21 cellular contexts compared by ENCODE assay signal in the genomic region with DNA sequence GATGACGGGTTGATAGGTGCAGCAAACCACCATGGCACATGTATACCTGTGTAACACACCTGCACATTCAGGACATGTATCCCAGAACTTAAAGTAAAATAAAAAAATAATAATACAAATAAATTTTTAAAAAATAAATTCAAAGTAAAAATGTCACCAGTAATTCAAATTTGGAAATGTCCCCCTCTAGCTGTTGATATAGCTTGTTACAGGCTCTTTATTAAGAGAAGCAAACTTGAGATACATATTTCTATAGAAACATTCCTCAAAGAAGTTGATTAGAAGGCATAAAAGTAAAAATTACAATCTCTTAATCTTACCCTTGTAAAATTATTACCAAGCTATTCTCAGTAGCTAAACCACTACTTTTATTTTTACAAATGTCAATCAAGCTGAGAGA.
DNase-seq lines count a peak whose midpoint lies in the region; ATAC-seq and TF ChIP-seq lines count a peak whose summit lies in the region.
"Had no signal": no experiment of that assay in that cellular context is flagged by ENCODE, and none has a peak within 500 bp of the region (broad histone marks: within the 10 kb centered on the region; RNA-seq: fewer than 3 reads in every experiment).

No MANE protein-coding gene starts in this region.

- no peak for DNase-seq in heart right ventricle
- DNase-seq in left cardiac atrium = no peak
- peak; percentile 23 for DNase-seq in adipocyte (ENCODE audit: low read depth)
- peak; percentile 19 for DNase-seq in fibroblast of the aortic adventitia (ENCODE audit: low read depth)
- DNase-seq in smooth muscle cell (lab: John Stamatoyannopoulos, UW; ENCODE audit: unreplicated experiment) = no peak
- DNase-seq in mucosa of descending colon = no peak
- DNase-seq in HuH-7.5 (ENCODE audit: low spot score) = no peak
- DNase-seq in A172 (ENCODE audit: low spot score) = no peak
- DNase-seq: activated gamma-delta T cell treated with Interleukin-2 at 50 U/mL for 16 hours; amygdala; CD8-positive, alpha-beta T cell; foreskin melanocyte; naive B cell; NCI-H1694; OCI-M1; posterior cingulate gyrus; SIG-M5; stimulated activated CD4-positive, alpha-beta T cell treated with anti-CD3 and anti-CD28 coated beads, Interleukin-2, amount 100 ng/mL, for 24 hours; stimulated activated naive CD4-positive, alpha-beta T cell; WERI-Rb-1 had no signal

- H3K36me3 ChIP-seq in heart right ventricle = no peaks in the 10 kb centered on the region
- H3K36me3 ChIP-seq in adipocyte (ENCODE audit: control insufficient read depth, insufficient read depth, low read length, severe bottlenecking) = no peaks in the 10 kb centered on the region
- no peaks in the 10 kb centered on the region for H3K36me3 ChIP-seq in smooth muscle cell (ENCODE audit: low read depth)
- no peaks in the 10 kb centered on the region for H3K36me3 ChIP-seq in mucosa of descending colon (ENCODE audit: low read depth)
- H3K36me3 ChIP-seq: WERI-Rb-1 had no signal

- H3K4me3 ChIP-seq in heart right ventricle (no peak overlapping the region), adipocyte (ENCODE audit: low read length) (no peak overlapping the region), fibroblast of the aortic adventitia (ENCODE audit: low read depth, low read length) (no peak overlapping the region), smooth muscle cell (no peak overlapping the region), mucosa of descending colon (no peak overlapping the region)
- H3K4me3 ChIP-seq: GM23338 had no signal

- 82 to 88% methylated on average over 1 of the region's 1 CpG for WGBS in heart right ventricle, 2 donors
- WGBS in smooth muscle cell (ENCODE audit: low lambda C conversion rate) = 100% methylated on average over 1 of the region's 1 CpG

- H3K4me1 ChIP-seq in heart right ventricle (no peaks in the 10 kb centered on the region), adipocyte (ENCODE audit: control insufficient read depth, insufficient read depth, low read length) (no peaks in the 10 kb centered on the region), smooth muscle cell (ENCODE audit: low read depth) (no peaks in the 10 kb centered on the region), mucosa of descending colon (ENCODE audit: low read depth) (no peaks in the 10 kb centered on the region)

- H2AFZ ChIP-seq in smooth muscle cell (ENCODE audit: low read depth) = no peak overlapping the region
- H2AFZ ChIP-seq: GM23338 had no signal

- no peaks in the 10 kb centered on the region for H3F3A ChIP-seq in smooth muscle cell (ENCODE audit: low read depth)

- no peak overlapping the region for H3K27ac ChIP-seq in heart right ventricle
- no peak overlapping the region for H3K27ac ChIP-seq in smooth muscle cell (ENCODE audit: low read depth)
- H3K27ac ChIP-seq: WERI-Rb-1 had no signal

- H3K9ac ChIP-seq in adipocyte (ENCODE audit: low read length) (no peak overlapping the region), smooth muscle cell (ENCODE audit: low read depth) (no peak overlapping the region)

- ATAC-seq in heart right ventricle (no peak), left cardiac atrium (no peak), mucosa of descending colon (no peak)
- ATAC-seq: CD8-positive, alpha-beta T cell; GM23338 had no signal

- no peak overlapping the region for H3K4me2 ChIP-seq in smooth muscle cell
- H3K4me2 ChIP-seq: GM23338 had no signal

- TF ChIP-seq CTCF in heart right ventricle (IDR thresholded peaks at IDR 0.05) (peak in 5 of 9 donors; percentile 10 to 26 (median 17)), fibroblast of the aortic adventitia (IDR thresholded peaks at IDR 0.05; ENCODE audit: insufficient read depth, low read length) (peak; percentile 41), smooth muscle cell (IDR thresholded peaks at IDR 0.05; ENCODE audit: borderline replicate concordance, insufficient read depth, poor library complexity, severe bottlenecking) (peak; percentile 54), mucosa of descending colon (IDR thresholded peaks at IDR 0.05) (no peak)

- no peaks in the 10 kb centered on the region for H3K79me2 ChIP-seq in smooth muscle cell (ENCODE audit: low read depth)

- H3K9me3 ChIP-seq in heart right ventricle (peaks cover 0 to 6% (median 0%) of the 10 kb centered on the region in 11 donors), adipocyte (ENCODE audit: control insufficient read depth, low read length) (peaks cover 5% of the 10 kb centered on the region), smooth muscle cell (replicated peaks; ENCODE audit: low read depth) (no peaks in the 10 kb centered on the region), mucosa of descending colon (no peaks in the 10 kb centered on the region)

- intact Hi-C loops in heart right ventricle (cut with DNase I) (loop anchor here in 2 of 10 donors (5.0 to 10.0 kb wide), 2 partner anchors 236 to 239 kb away; no protein-coding TSS in a partner anchor), left cardiac atrium (cut with DNase I) (loop anchor here in 1 of 2 donors (10.0 kb wide), 1 partner anchor 236 kb away; no protein-coding TSS in a partner anchor), mucosa of descending colon (cut with DNase I, micrococcal nuclease) (no loop called here)

- H3K27me3 ChIP-seq in heart right ventricle (no peaks in the 10 kb centered on the region), adipocyte (replicated peaks; ENCODE audit: control insufficient read depth, insufficient read depth, low read length) (peaks cover 8% of the 10 kb centered on the region), smooth muscle cell (ENCODE audit: low read depth) (no peaks in the 10 kb centered on the region)

- H4K20me1 ChIP-seq in smooth muscle cell (ENCODE audit: low read depth) = no peaks in the 10 kb centered on the region

Comparison
In these comparisons a context has a peak if more than half of its experiments do, and no peak if none do; other contexts are left out.
1. DNase-seq: peak in adipocyte (single experiment) and fibroblast of the aortic adventitia (single experiment); none in heart right ventricle (0 of 2), left cardiac atrium (single experiment), smooth muscle cell (single experiment), mucosa of descending colon (0 of 3), HuH-7.5 (single experiment) and A172 (single experiment).